ENCODE assay signal across 12 cellular contexts in genomic region chr9:35940474-35941467, GRCh38. TPM values are rescaled to one million over a fixed set of nuclear protein-coding genes. Genes with fewer than 3 reads are reported as not detected.
DNase-seq lines count a peak whose midpoint lies in the region; ATAC-seq, FAIRE-seq and TF ChIP-seq lines count a peak whose summit lies in the region.
"Had no signal": no experiment of that assay in that cellular context is flagged by ENCODE, and none has a peak within 500 bp of the region (broad histone marks: within the 10 kb centered on the region; RNA-seq: fewer than 3 reads in every experiment).

No MANE protein-coding gene starts in this region.

- no peak overlapping the region for H3K4me3 ChIP-seq in fibroblast of lung (replicated peaks in 1 of 4; ENCODE audit: control extremely low read depth in 1 of 4, insufficient read depth in 1 of 4, low read depth in 3 of 4, low read length in 4 of 4)
- H3K4me3 ChIP-seq in transverse colon, result no peak overlapping the region
- H3K4me3 ChIP-seq in H7 (ENCODE audit: insufficient read depth, low read depth, low read length), result no peak overlapping the region

- peak; percentile 36 for DNase-seq in stimulated activated CD4-positive, alpha-beta T cell treated with anti-CD3 and anti-CD28 coated beads, Interleukin-15, amount 100 ng/mL, for 24 hours
- no peak for DNase-seq in stimulated activated CD4-positive, alpha-beta T cell treated with anti-CD3 and anti-CD28 coated beads, Interleukin-2, amount 100 ng/mL, for 48 hours
- peak; percentile 55 for DNase-seq in activated CD8-positive, alpha-beta T cell treated with anti-CD3 and anti-CD28 coated beads for 36 hours
- DNase-seq in fibroblast of lung (ENCODE audit: low read depth in 2 of 2) (peak in 1 of 2 donors; percentile 55), transverse colon (no peak), urothelium cell line (ENCODE audit: low spot score) (no peak), H7 (no peak)
- DNase-seq: GDM1 had no signal

- TF ChIP-seq EP300 in transverse colon (IDR thresholded peaks at IDR 0.05; ENCODE audit: low read depth), result no peak

- WGBS in transverse colon (ENCODE audit: low coverage in 1 of 2), 2 donors, result 57 to 79% methylated on average over 3 to 6 of the region's 6 CpGs

- no peaks in the 10 kb centered on the region for H4K20me1 ChIP-seq in fibroblast of lung (ENCODE audit: control insufficient read depth, extremely low read depth, insufficient read depth, low read length)

- H3K36me3 Mint-ChIP-seq in activated CD8-positive, alpha-beta T cell treated with anti-CD3 and anti-CD28 coated beads for 36 hours (ENCODE audit: low read depth), result no peaks in the 10 kb centered on the region

- no peak for TF ChIP-seq CTCF in activated CD8-positive, alpha-beta T cell treated with anti-CD3 and anti-CD28 coated beads for 36 hours (IDR thresholded peaks at IDR 0.05)
- TF ChIP-seq CTCF in fibroblast of lung (conservative IDR thresholded peaks at IDR 0.05 in 1 of 2, IDR thresholded peaks at IDR 0.05 in 1 of 2; ENCODE audit: low read depth in 1 of 2, low read length in 2 of 2) (no peak), transverse colon (IDR thresholded peaks at IDR 0.05) (no peak)

- TF ChIP-seq POLR2A in transverse colon (IDR thresholded peaks at IDR 0.05), result no peak

- H3K4me2 ChIP-seq in fibroblast of lung (ENCODE audit: extremely low read depth, insufficient read depth, low read length), result no peak overlapping the region

- CTCF ChIA-PET in activated CD8-positive, alpha-beta T cell treated with anti-CD3 and anti-CD28 coated beads for 36 hours (lab: Charles Lee), result interaction anchor here (0.7 to 9.4 kb wide), 14 partner anchors 10 to 615 kb away, joined by 3 to 147 read pairs (median 3); partner anchors contain the start of genes CLTA and HRCT1

- H3K27ac Mint-ChIP-seq in activated CD8-positive, alpha-beta T cell treated with anti-CD3 and anti-CD28 coated beads for 36 hours, result peak overlapping the region; percentile 8
- H3K27ac Mint-ChIP-seq: nephron had no signal

- H3K9ac ChIP-seq in fibroblast of lung (ENCODE audit: insufficient read depth, low read length), result no peak overlapping the region

- H3K27ac ChIP-seq in fibroblast of lung (ENCODE audit: insufficient read depth, low read length), result no peak overlapping the region
- H3K27ac ChIP-seq in transverse colon, result peak overlapping the region; percentile 5 to 47 (median 41)
- H3K27ac ChIP-seq: VCaP had no signal

- H3K4me1 ChIP-seq in fibroblast of lung (ENCODE audit: control insufficient read depth, extremely low read depth, insufficient read depth, low read length), result peaks cover 10% of the 10 kb centered on the region
- peaks cover 5 to 35% (median 25%) of the 10 kb centered on the region in 4 donors for H3K4me1 ChIP-seq in transverse colon

- POLR2A ChIA-PET in activated CD8-positive, alpha-beta T cell treated with anti-CD3 and anti-CD28 coated beads for 36 hours (lab: Charles Lee), result interaction anchor here (0.9 to 1.3 kb wide), 3 partner anchors 16 to 250 kb away, joined by 3 read pairs; partner anchors contain the start of gene CLTA

- H3K4me3 Mint-ChIP-seq in activated CD8-positive, alpha-beta T cell treated with anti-CD3 and anti-CD28 coated beads for 36 hours, result no peak overlapping the region
- H3K4me3 Mint-ChIP-seq: nephron had no signal

- peaks cover 4% of the 10 kb centered on the region for H3K9me3 Mint-ChIP-seq in activated CD8-positive, alpha-beta T cell treated with anti-CD3 and anti-CD28 coated beads for 36 hours
- H3K9me3 Mint-ChIP-seq: nephron had no signal

- peak overlapping the region; percentile 32 for H2AFZ ChIP-seq in fibroblast of lung (ENCODE audit: low read length)

- no peaks in the 10 kb centered on the region for H3K79me2 ChIP-seq in fibroblast of lung (ENCODE audit: control insufficient read depth, insufficient read depth, low read length)

- H3K4me1 Mint-ChIP-seq in activated CD8-positive, alpha-beta T cell treated with anti-CD3 and anti-CD28 coated beads for 36 hours (ENCODE audit: low read depth), result peaks cover 37% of the 10 kb centered on the region

- H3K27me3 Mint-ChIP-seq in activated CD8-positive, alpha-beta T cell treated with anti-CD3 and anti-CD28 coated beads for 36 hours, result no peaks in the 10 kb centered on the region

- no peak for FAIRE-seq in urothelium cell line (lab: Jason Lieb, UNC)
- FAIRE-seq: RCC 7860 had no signal

- H3K27me3 ChIP-seq in fibroblast of lung (ENCODE audit: control insufficient read depth, insufficient read depth, low read length) (no peaks in the 10 kb centered on the region), transverse colon (no peaks in the 10 kb centered on the region), H7 (ENCODE audit: control insufficient read depth, insufficient read depth, low read length) (peaks cover 8% of the 10 kb centered on the region)

- H3K36me3 ChIP-seq in fibroblast of lung (ENCODE audit: control insufficient read depth, insufficient read depth, low read length), result no peaks in the 10 kb centered on the region
- H3K36me3 ChIP-seq in transverse colon, result no peaks in the 10 kb centered on the region
- no peaks in the 10 kb centered on the region for H3K36me3 ChIP-seq in H7 (replicated peaks; ENCODE audit: control insufficient read depth, insufficient read depth, low read length)

- H3K9me3 ChIP-seq in fibroblast of lung (ENCODE audit: control insufficient read depth, insufficient read depth, low read depth, low read length), result no peaks in the 10 kb centered on the region
- no peaks in the 10 kb centered on the region for H3K9me3 ChIP-seq in transverse colon

- ATAC-seq in activated CD8-positive, alpha-beta T cell treated with anti-CD3 and anti-CD28 coated beads for 36 hours, result peak; percentile 74
- no peak for ATAC-seq in GM19023 (IDR thresholded peaks at IDR 0.05; ENCODE audit: unreplicated experiment)

- in situ Hi-C loops in transverse colon (cut with MboI; ENCODE audit: low pct_ligation_motif_present in 1 of 4, low pct_unique_long_range_greater_than_20kb in 1 of 4, low sequenced_read_pairs in 3 of 4), result no loop called here

- intact Hi-C loops in activated CD8-positive, alpha-beta T cell treated with anti-CD3 and anti-CD28 coated beads for 36 hours (cut with micrococcal nuclease), result loop anchor here (5.0 kb wide), 1 partner anchor 33 kb away; the partner anchor contains the start of genes HRCT1 and SPAAR
- intact Hi-C loops in transverse colon (cut with DNase I; ENCODE audit: low total_unique reads), result no loop called here

RNA-seq across cellular contexts. Expression of gene OR2S2, which starts 17.2 kb away (rescaled TPM):
- not detected for total RNA-seq in activated CD8-positive, alpha-beta T cell treated with anti-CD3 and anti-CD28 coated beads for 36 hours
- total RNA-seq in fibroblast of lung (0.17 TPM in 1 of 2 replicates, not detected in the other), transverse colon (not detected)
- polyA plus RNA-seq in fibroblast of lung, result 0.17 and 0.18 TPM in 2 replicates
- not detected in 2 replicates for polyA plus RNA-seq in fibroblast of lung (2012)
- not detected in 2 replicates for polyA minus RNA-seq in fibroblast of lung (ENCODE audit: low replicate concordance)
- not detected in 2 replicates for total RNA-seq in H7 (2014; rRNA removed; shearing (Covaris generic))

RNA-seq across cellular contexts. Expression of gene SPAAR, which starts 31.5 kb away (rescaled TPM):
- not detected for total RNA-seq in activated CD8-positive, alpha-beta T cell treated with anti-CD3 and anti-CD28 coated beads for 36 hours
- total RNA-seq in fibroblast of lung (under 0.01 and 0.17 TPM in 2 replicates), transverse colon (1 to 10 TPM in 1 of 4 donors, under 1 TPM in 1, not detected in 2; 0.68 to 2.5 TPM)
- polyA plus RNA-seq in fibroblast of lung, result 0.34 and 0.41 TPM in 2 replicates
- polyA plus RNA-seq in fibroblast of lung (2012), result 0.37 and 0.48 TPM in 2 replicates
- polyA minus RNA-seq in fibroblast of lung (ENCODE audit: low replicate concordance), result not detected in 2 replicates
- total RNA-seq in H7 (2014; rRNA removed; shearing (Covaris generic)), result 0.07 TPM in 1 of 2 replicates, not detected in the other

RNA-seq across cellular contexts. Expression of gene HRCT1, which starts 34.8 kb away (rescaled TPM):
- total RNA-seq in activated CD8-positive, alpha-beta T cell treated with anti-CD3 and anti-CD28 coated beads for 36 hours, result not detected
- 0.26 and 1.2 TPM in 2 replicates for total RNA-seq in fibroblast of lung
- 3.1 and 3.3 TPM in 2 replicates for polyA plus RNA-seq in fibroblast of lung
- polyA plus RNA-seq in fibroblast of lung (2012), result 5.9 and 6.3 TPM in 2 replicates
- polyA minus RNA-seq in fibroblast of lung (ENCODE audit: low replicate concordance), result 5.4 and 6.0 TPM in 2 replicates
- 10 to 100 TPM; 23.9 to 60.2 (median 34.3) TPM for total RNA-seq in transverse colon
- 0.21 TPM in 1 of 2 replicates, not detected in the other for total RNA-seq in H7 (2014; rRNA removed; shearing (Covaris generic))

Comparison
In these comparisons a context has a peak if more than half of its experiments do, and no peak if none do; other contexts are left out.
1. DNase-seq: peak in stimulated activated CD4-positive, alpha-beta T cell treated with anti-CD3 and anti-CD28 coated beads, Interleukin-15, amount 100 ng/mL, for 24 hours (single experiment) and activated CD8-positive, alpha-beta T cell treated with anti-CD3 and anti-CD28 coated beads for 36 hours (single experiment); none in stimulated activated CD4-positive, alpha-beta T cell treated with anti-CD3 and anti-CD28 coated beads, Interleukin-2, amount 100 ng/mL, for 48 hours (0 of 2), transverse colon (single experiment), urothelium cell line (single experiment) and H7 (single experiment).
2. RNA of gene HRCT1, which starts 34.8 kb away (total RNA-seq): 23.9 to 60.2 TPM in transverse colon; 0.26 to 1.2 TPM in fibroblast of lung, 0.21 TPM in H7 and not detected in activated CD8-positive, alpha-beta T cell treated with anti-CD3 and anti-CD28 coated beads for 36 hours; every median in the first group is over 10 times any median in the second.